Comparison of ENCODE assay signal across 1 cellular context in genomic region chr15:66504563-66505429, GRCh38.
A peak's percentile ranks its signal among the peaks of the same experiment; 100 is the strongest.
TF ChIP-seq lines count a peak whose summit lies in the region.

Gene RPL4 (minus strand): TSS chr15:66504855. CDS start chr15:66504790, 65 bp downstream.
Gene ZWILCH (plus strand): TSS chr15:66505326. CDS start chr15:66505339, 13 bp downstream.

TF ChIP-seq in K562, 482 proteins besides CTCF, POLR2A, EP300 and RAD21 (continued from another document and continues in another):
- no peak for TF ChIP-seq MED1 (CRISPR knock-in tag; IDR thresholded peaks at IDR 0.05; ENCODE audit: borderline replicate concordance)
- TF ChIP-seq ZBTB1 (CRISPR knock-in tag; IDR thresholded peaks at IDR 0.05; ENCODE audit: borderline replicate concordance, low read depth), result no peak
- TF ChIP-seq HMG20A (CRISPR knock-in tag; conservative IDR thresholded peaks at IDR 0.05), result no peak
- TF ChIP-seq, protein P1, sequence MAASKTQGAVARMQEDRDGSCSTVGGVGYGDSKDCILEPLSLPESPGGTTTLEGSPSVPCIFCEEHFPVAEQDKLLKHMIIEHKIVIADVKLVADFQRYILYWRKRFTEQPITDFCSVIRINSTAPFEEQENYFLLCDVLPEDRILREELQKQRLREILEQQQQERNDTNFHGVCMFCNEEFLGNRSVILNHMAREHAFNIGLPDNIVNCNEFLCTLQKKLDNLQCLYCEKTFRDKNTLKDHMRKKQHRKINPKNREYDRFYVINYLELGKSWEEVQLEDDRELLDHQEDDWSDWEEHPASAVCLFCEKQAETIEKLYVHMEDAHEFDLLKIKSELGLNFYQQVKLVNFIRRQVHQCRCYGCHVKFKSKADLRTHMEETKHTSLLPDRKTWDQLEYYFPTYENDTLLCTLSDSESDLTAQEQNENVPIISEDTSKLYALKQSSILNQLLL (CRISPR knock-in tag; IDR thresholded peaks at IDR 0.05; ENCODE audit: borderline replicate concordance), result no peak
- TF ChIP-seq HDGF (IDR thresholded peaks at IDR 0.05), result no peak
- TF ChIP-seq SAFB2 (IDR thresholded peaks at IDR 0.05; ENCODE audit: borderline replicate concordance, low read depth, low read length, severe bottlenecking), result no peak
- TF ChIP-seq, protein P2, sequence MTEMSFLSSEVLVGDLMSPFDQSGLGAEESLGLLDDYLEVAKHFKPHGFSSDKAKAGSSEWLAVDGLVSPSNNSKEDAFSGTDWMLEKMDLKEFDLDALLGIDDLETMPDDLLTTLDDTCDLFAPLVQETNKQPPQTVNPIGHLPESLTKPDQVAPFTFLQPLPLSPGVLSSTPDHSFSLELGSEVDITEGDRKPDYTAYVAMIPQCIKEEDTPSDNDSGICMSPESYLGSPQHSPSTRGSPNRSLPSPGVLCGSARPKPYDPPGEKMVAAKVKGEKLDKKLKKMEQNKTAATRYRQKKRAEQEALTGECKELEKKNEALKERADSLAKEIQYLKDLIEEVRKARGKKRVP (CRISPR knock-in tag; IDR thresholded peaks at IDR 0.05), result no peak
- 0 out of 2 replicates have a peak, but pooled peaks have one; percentile 18 for TF ChIP-seq SMAD4 (CRISPR knock-in tag; conservative IDR thresholded peaks at IDR 0.05)
- peak; percentile 60 for TF ChIP-seq ZBTB8A (IDR thresholded peaks at IDR 0.05; ENCODE audit: partially characterized antibody)
- 0 out of 2 replicates have a peak, but pooled peaks have one; percentile 37 for TF ChIP-seq ZNF766 (CRISPR knock-in tag; conservative IDR thresholded peaks at IDR 0.05)
- 0 out of 2 replicates have a peak, but pooled peaks have one; percentile 36 for TF ChIP-seq DDX20 (tag; IDR thresholded peaks at IDR 0.05; ENCODE audit: low read depth)
- TF ChIP-seq ZNF79 (CRISPR knock-in tag; IDR thresholded peaks at IDR 0.05; ENCODE audit: low read depth), result no peak
- no peak for TF ChIP-seq ZNF431 (CRISPR knock-in tag; IDR thresholded peaks at IDR 0.05)
- 0 out of 2 replicates have a peak, but pooled peaks have one; percentile 16 for TF ChIP-seq RFX5 (IDR thresholded peaks at IDR 0.05; ENCODE audit: low read depth, low read length)
- TF ChIP-seq SIN3A (IDR thresholded peaks at IDR 0.05; ENCODE audit: borderline replicate concordance in 2 of 2, control insufficient read depth in 1 of 2, low read depth in 2 of 2, low read length in 2 of 2), result peak; percentile 76 to 89; a peak in 3 of 4 replicates
- peak; percentile 93 for TF ChIP-seq THAP12 (CRISPR knock-in tag; IDR thresholded peaks at IDR 0.05)
- TF ChIP-seq AFF1 (IDR thresholded peaks at IDR 0.05; ENCODE audit: low read depth in 1 of 2, partially characterized antibody in 2 of 2), result peak; percentile 35 to 83
- TF ChIP-seq FUS (optimal IDR thresholded peaks at IDR 0.05; ENCODE audit: low read depth, low read length), result no peak
- no peak for TF ChIP-seq ZNF143 (CRISPR knock-in tag; IDR thresholded peaks at IDR 0.05)
- TF ChIP-seq, protein P3, sequence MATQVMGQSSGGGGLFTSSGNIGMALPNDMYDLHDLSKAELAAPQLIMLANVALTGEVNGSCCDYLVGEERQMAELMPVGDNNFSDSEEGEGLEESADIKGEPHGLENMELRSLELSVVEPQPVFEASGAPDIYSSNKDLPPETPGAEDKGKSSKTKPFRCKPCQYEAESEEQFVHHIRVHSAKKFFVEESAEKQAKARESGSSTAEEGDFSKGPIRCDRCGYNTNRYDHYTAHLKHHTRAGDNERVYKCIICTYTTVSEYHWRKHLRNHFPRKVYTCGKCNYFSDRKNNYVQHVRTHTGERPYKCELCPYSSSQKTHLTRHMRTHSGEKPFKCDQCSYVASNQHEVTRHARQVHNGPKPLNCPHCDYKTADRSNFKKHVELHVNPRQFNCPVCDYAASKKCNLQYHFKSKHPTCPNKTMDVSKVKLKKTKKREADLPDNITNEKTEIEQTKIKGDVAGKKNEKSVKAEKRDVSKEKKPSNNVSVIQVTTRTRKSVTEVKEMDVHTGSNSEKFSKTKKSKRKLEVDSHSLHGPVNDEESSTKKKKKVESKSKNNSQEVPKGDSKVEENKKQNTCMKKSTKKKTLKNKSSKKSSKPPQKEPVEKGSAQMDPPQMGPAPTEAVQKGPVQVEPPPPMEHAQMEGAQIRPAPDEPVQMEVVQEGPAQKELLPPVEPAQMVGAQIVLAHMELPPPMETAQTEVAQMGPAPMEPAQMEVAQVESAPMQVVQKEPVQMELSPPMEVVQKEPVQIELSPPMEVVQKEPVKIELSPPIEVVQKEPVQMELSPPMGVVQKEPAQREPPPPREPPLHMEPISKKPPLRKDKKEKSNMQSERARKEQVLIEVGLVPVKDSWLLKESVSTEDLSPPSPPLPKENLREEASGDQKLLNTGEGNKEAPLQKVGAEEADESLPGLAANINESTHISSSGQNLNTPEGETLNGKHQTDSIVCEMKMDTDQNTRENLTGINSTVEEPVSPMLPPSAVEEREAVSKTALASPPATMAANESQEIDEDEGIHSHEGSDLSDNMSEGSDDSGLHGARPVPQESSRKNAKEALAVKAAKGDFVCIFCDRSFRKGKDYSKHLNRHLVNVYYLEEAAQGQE (CRISPR knock-in tag; IDR thresholded peaks at IDR 0.05; ENCODE audit: low read depth), result 0 out of 2 replicates have a peak, but pooled peaks have one; percentile 30
- TF ChIP-seq CBX5 (IDR thresholded peaks at IDR 0.05; ENCODE audit: borderline replicate concordance, low read depth), result no peak
- TF ChIP-seq FOXP4 (CRISPR knock-in tag; IDR thresholded peaks at IDR 0.05; ENCODE audit: borderline replicate concordance), result no peak
- no peak for TF ChIP-seq ZNF239 (CRISPR knock-in tag; IDR thresholded peaks at IDR 0.05)
- TF ChIP-seq ZBTB9 (CRISPR knock-in tag; IDR thresholded peaks at IDR 0.05), result no peak
- TF ChIP-seq STAT5B (CRISPR knock-in tag; IDR thresholded peaks at IDR 0.05), result no peak
- no peak for TF ChIP-seq FOXJ3 (CRISPR knock-in tag; IDR thresholded peaks at IDR 0.05)
- no peak for TF ChIP-seq CBFA2T3 (IDR thresholded peaks at IDR 0.05)
- no peak for TF ChIP-seq ZC3H4 (CRISPR knock-in tag; IDR thresholded peaks at IDR 0.05; ENCODE audit: borderline replicate concordance)
- no peak for TF ChIP-seq ZNF77 (CRISPR knock-in tag; IDR thresholded peaks at IDR 0.05)
- no peak for TF ChIP-seq EHMT2 (IDR thresholded peaks at IDR 0.05)
- TF ChIP-seq ZNF174 (CRISPR knock-in tag; IDR thresholded peaks at IDR 0.05), result no peak
- no peak for TF ChIP-seq KDM2B (CRISPR knock-in tag; IDR thresholded peaks at IDR 0.05)
- peak; percentile 71 for TF ChIP-seq RBBP5 (IDR thresholded peaks at IDR 0.05; ENCODE audit: borderline replicate concordance, insufficient read depth, low read length, poor library complexity, severe bottlenecking)
- no peak for TF ChIP-seq SOX6 (IDR thresholded peaks at IDR 0.05)
- TF ChIP-seq TOE1 (IDR thresholded peaks at IDR 0.05; ENCODE audit: borderline replicate concordance), result peak; percentile 32
- no peak for TF ChIP-seq TOE1 (CRISPR knock-in tag; IDR thresholded peaks at IDR 0.05; ENCODE audit: borderline replicate concordance, low read depth)
- no peak for TF ChIP-seq E2F3 (CRISPR knock-in tag; IDR thresholded peaks at IDR 0.05)
- TF ChIP-seq MXD1 (CRISPR knock-in tag; IDR thresholded peaks at IDR 0.05; ENCODE audit: borderline replicate concordance, poor library complexity, severe bottlenecking), result peak; percentile 76
- TF ChIP-seq ZNF232 (CRISPR knock-in tag; IDR thresholded peaks at IDR 0.05), result no peak
- no peak for TF ChIP-seq FOS (IDR thresholded peaks at IDR 0.05; ENCODE audit: extremely low read depth, insufficient read length)
- TF ChIP-seq KAT7 (CRISPR knock-in tag; IDR thresholded peaks at IDR 0.05; ENCODE audit: borderline replicate concordance), result peak; percentile 66; the same call in 1 of the 2 replicates
- TF ChIP-seq ZNF212 (CRISPR knock-in tag; IDR thresholded peaks at IDR 0.05), result no peak
- peak; percentile 80; the same call in 1 of the 2 replicates for TF ChIP-seq KLF6 (CRISPR knock-in tag; IDR thresholded peaks at IDR 0.05; ENCODE audit: borderline replicate concordance)
- no peak for TF ChIP-seq JUNB (CRISPR knock-in tag; conservative IDR thresholded peaks at IDR 0.05)
- TF ChIP-seq ZNF740 (CRISPR knock-in tag; IDR thresholded peaks at IDR 0.05), result no peak
- TF ChIP-seq ZNF740 (tag; IDR thresholded peaks at IDR 0.05), result no peak
- peak; percentile 48; the same call in 1 of the 2 replicates for TF ChIP-seq DPF2 (IDR thresholded peaks at IDR 0.05)
- peak in 1 of 2 experiments; percentile 44; a peak in 1 of 4 replicates for TF ChIP-seq MAZ (CRISPR knock-in tag; conservative IDR thresholded peaks at IDR 0.05 in 1 of 2, IDR thresholded peaks at IDR 0.05 in 1 of 2)
